In genomic region chr17:7019406-7019805, GRCh38 we compare ENCODE assay signal across 10 cellular contexts. TPM values are rescaled to one million over a fixed set of nuclear protein-coding genes. Genes with fewer than 3 reads are reported as not detected.
A peak's percentile ranks its signal among the peaks of the same experiment; 100 is the strongest.
DNase-seq lines count a peak whose midpoint lies in the region; ATAC-seq and TF ChIP-seq lines count a peak whose summit lies in the region.
"Had no signal": no experiment of that assay in that cellular context is flagged by ENCODE, and none has a peak within 500 bp of the region (broad histone marks: within the 10 kb centered on the region; RNA-seq: fewer than 3 reads in every experiment).

No MANE protein-coding gene starts in this region.

- H3K79me2 ChIP-seq in PC-3 (ENCODE audit: low read length): no peaks in the 10 kb centered on the region

- H3K9ac ChIP-seq in PC-3 (ENCODE audit: low read length): peak overlapping the region; percentile 75

- H3K9me3 ChIP-seq in PC-3 (ENCODE audit: low read length) (no peaks in the 10 kb centered on the region), mucosa of descending colon (no peaks in the 10 kb centered on the region), thyroid gland (no peaks in the 10 kb centered on the region)

- no peaks in the 10 kb centered on the region for H4K20me1 ChIP-seq in PC-3 (ENCODE audit: low read length)

- CTCF ChIA-PET in PC-3 (lab: Charles Lee): no interaction called here

- H2AFZ ChIP-seq in PC-3 (ENCODE audit: low read length): peak overlapping the region; percentile 97

- H3K9me3 Mint-ChIP-seq in dendritic cell treated with granulocyte-macrophage colony-stimulating factor and Interleukin-4, amounts not matched to agents 40 ng/mL and 50 ng/mL, for 4 days: no peaks in the 10 kb centered on the region

- POLR2A ChIA-PET in PC-3 (lab: Charles Lee; ENCODE audit: unreplicated experiment): interaction anchor here (0.6 kb wide), 1 partner anchor 368 kb away, joined by 3 read pairs; the partner anchor contains the start of genes C17orf100 and MED31

- H3K36me3 Mint-ChIP-seq in dendritic cell treated with granulocyte-macrophage colony-stimulating factor and Interleukin-4, amounts not matched to agents 40 ng/mL and 50 ng/mL, for 4 days (ENCODE audit: low read depth): peaks cover 27% of the 10 kb centered on the region

- intact Hi-C loops in PC-3 (cut with micrococcal nuclease): no loop called here
- intact Hi-C loops in dendritic cell treated with granulocyte-macrophage colony-stimulating factor and Interleukin-4, amounts not matched to agents 40 ng/mL and 50 ng/mL, for 4 days (cut with micrococcal nuclease): loop anchor here (10.0 kb wide), 1 partner anchor 375 kb away; the partner anchor contains the start of genes KIAA0753 and TXNDC17
- intact Hi-C loops in mucosa of descending colon (cut with DNase I, micrococcal nuclease): no loop called here
- intact Hi-C loops in thyroid gland (cut with DNase I): no loop called here

- DNase-seq in PC-3 (no peak), mucosa of descending colon (peak in 2 of 3 donors; percentile 11 to 35), thyroid gland (no peak), anterior cingulate cortex (lab: John Stamatoyannopoulos, UW) (no peak), superior temporal gyrus (ENCODE audit: extremely low spot score) (no peak)
- no peak for DNase-seq in activated CD4-positive, alpha-beta T cell treated with anti-CD3 and anti-CD28 coated beads, Interleukin-2, amount 50 U/mL, for 48 hours

- H3K4me2 ChIP-seq in PC-3 (ENCODE audit: low read length): peak overlapping the region; percentile 94

- H3K4me3 ChIP-seq in PC-3 (ENCODE audit: low read length) (peak overlapping the region; percentile 71), mucosa of descending colon (peak overlapping the region; percentile 0), thyroid gland (replicated peaks in 1 of 3) (peak overlapping the region in 2 of 3 donors; percentile 46 to 63)

- H3F3A ChIP-seq in PC-3 (ENCODE audit: low read length, unreplicated experiment): no peaks in the 10 kb centered on the region

- TF ChIP-seq POLR2A in thyroid gland (IDR thresholded peaks at IDR 0.05): no peak

- H3K4me1 Mint-ChIP-seq in dendritic cell treated with granulocyte-macrophage colony-stimulating factor and Interleukin-4, amounts not matched to agents 40 ng/mL and 50 ng/mL, for 4 days (ENCODE audit: low read depth): peaks cover 75% of the 10 kb centered on the region

- TF ChIP-seq CTCF in PC-3 (conservative IDR thresholded peaks at IDR 0.05; ENCODE audit: low read depth, low read length) (no peak), mucosa of descending colon (IDR thresholded peaks at IDR 0.05) (no peak), thyroid gland (IDR thresholded peaks at IDR 0.05) (no peak)

- H3K4me3 Mint-ChIP-seq in dendritic cell treated with granulocyte-macrophage colony-stimulating factor and Interleukin-4, amounts not matched to agents 40 ng/mL and 50 ng/mL, for 4 days: no peak overlapping the region

- whole genome bisulfite sequencing in thyroid gland, 2 donors: 39 to 57% methylated on average over 7 to 11 of the region's 11 CpGs

- H3K27me3 ChIP-seq in PC-3 (ENCODE audit: low read length): no peaks in the 10 kb centered on the region
- H3K27me3 ChIP-seq in thyroid gland: no peaks in the 10 kb centered on the region

- ATAC-seq in PC-3 (no peak), mucosa of descending colon (no peak), HG03108 (IDR thresholded peaks at IDR 0.05; ENCODE audit: unreplicated experiment) (no peak)

- H3K27ac ChIP-seq in PC-3 (ENCODE audit: low read length): no peak overlapping the region; the same call in 1 of the 2 replicates
- H3K27ac ChIP-seq in thyroid gland: peak overlapping the region; percentile 68 to 85 (median 84)

- H3K9me2 ChIP-seq in PC-3 (replicated peaks; ENCODE audit: low read length): no peaks in the 10 kb centered on the region

- peaks cover 19% of the 10 kb centered on the region for H3K4me1 ChIP-seq in PC-3 (ENCODE audit: insufficient read depth, low read length)
- H3K4me1 ChIP-seq in mucosa of descending colon (ENCODE audit: low read depth): peaks cover 14% of the 10 kb centered on the region
- peaks cover 16 to 61% of the 10 kb centered on the region in 2 donors for H3K4me1 ChIP-seq in thyroid gland

- peaks cover 53% of the 10 kb centered on the region for H3K27me3 Mint-ChIP-seq in dendritic cell treated with granulocyte-macrophage colony-stimulating factor and Interleukin-4, amounts not matched to agents 40 ng/mL and 50 ng/mL, for 4 days

- H3K36me3 ChIP-seq in PC-3 (ENCODE audit: low read depth, low read length) (no peaks in the 10 kb centered on the region), mucosa of descending colon (ENCODE audit: low read depth) (peaks cover 4% of the 10 kb centered on the region), thyroid gland (no peaks in the 10 kb centered on the region)

- no TSS peak for BruUV-seq in PC-3 (replicated peaks; lab: Mats Ljungman, UMichigan)

- peak overlapping the region; percentile 52 for H3K27ac Mint-ChIP-seq in dendritic cell treated with granulocyte-macrophage colony-stimulating factor and Interleukin-4, amounts not matched to agents 40 ng/mL and 50 ng/mL, for 4 days

RNA-seq across cellular contexts. Expression of gene BCL6B, which starts 3.4 kb away (rescaled TPM):
- total RNA-seq in PC-3 (2014; rRNA removed) (0.12 TPM in 1 of 2 replicates, not detected in the other), mucosa of descending colon (1 to 10 TPM; 2.5 to 9.2 (median 2.8) TPM), thyroid gland (10 to 100 TPM in 2 of 4 donors, 1 to 10 TPM in 2; 3.1 to 18.9 (median 7.6) TPM)
- total RNA-seq: mononuclear cell had no signal

RNA-seq across cellular contexts. Expression of gene RNASEK, which starts 7.0 kb away (rescaled TPM):
- 169 and 195 TPM in 2 replicates for total RNA-seq in PC-3 (2014; rRNA removed)
- total RNA-seq in mucosa of descending colon: 100 to 1,000 TPM; 169 to 201 (median 185) TPM
- 100 to 1,000 TPM; 134 to 297 (median 200) TPM for total RNA-seq in thyroid gland

RNA-seq across cellular contexts. Expression of gene SLC16A13, which starts 16.4 kb away (rescaled TPM):
- total RNA-seq in PC-3 (2014; rRNA removed) (0.62 and 1.7 TPM in 2 replicates), mucosa of descending colon (1 to 10 TPM; 3.8 to 7.3 (median 6.6) TPM), thyroid gland (1 to 10 TPM; 1.2 to 6.7 (median 4.1) TPM)

RNA-seq across cellular contexts. Expression of gene ALOX12, which starts 23.6 kb away (rescaled TPM):
- not detected in 2 replicates for total RNA-seq in PC-3 (2014; rRNA removed)
- under 1 TPM in 2 of 3 donors, not detected in 1; 0.25 to 0.26 TPM for total RNA-seq in mucosa of descending colon
- total RNA-seq in thyroid gland: not detected
- total RNA-seq: dermis blood vessel endothelial cell had no signal

RNA-seq across cellular contexts. Expression of gene SLC16A11, which starts 24.5 kb away (rescaled TPM):
- 0.75 TPM in 1 of 2 replicates, not detected in the other for total RNA-seq in PC-3 (2014; rRNA removed)
- 1 to 10 TPM in 2 of 3 donors, under 1 TPM in 1; 0.55 to 1.7 (median 1.3) TPM for total RNA-seq in mucosa of descending colon
- 10 to 100 TPM in 3 of 4 donors, 1 to 10 TPM in 1; 5.4 to 43.9 (median 18.8) TPM for total RNA-seq in thyroid gland

Comparison
In these comparisons a context has a peak if more than half of its experiments do, and no peak if none do; other contexts are left out.
1. DNase-seq: peak in mucosa of descending colon (2 of 3); none in PC-3 (single experiment), thyroid gland (0 of 2), activated CD4-positive, alpha-beta T cell treated with anti-CD3 and anti-CD28 coated beads, Interleukin-2, amount 50 U/mL, for 48 hours (0 of 2), anterior cingulate cortex (0 of 58) and superior temporal gyrus (single experiment).
2. H3K4me3 ChIP-seq: peak in every context shown above with its lines; median percentile 71 in PC-3; 54 in thyroid gland; 0 in mucosa of descending colon.